25 cellular contexts compared by ENCODE assay signal in genomic region chr10:129848571-129849451, GRCh38.
"Had no signal": no experiment of that assay in that cellular context is flagged by ENCODE, and none has a peak within 500 bp of the region (broad histone marks: within the 10 kb centered on the region; RNA-seq: fewer than 3 reads in every experiment).

No MANE protein-coding gene starts in this region.

- H3K4me3 Mint-ChIP-seq: activated CD8-positive, alpha-beta T cell treated with anti-CD3 and anti-CD28 coated beads for 36 hours; activated naive CD8-positive, alpha-beta T cell treated with anti-CD3 and anti-CD28 coated beads, Interleukin-2, amount 10 ng/mL, durations not matched to agents 7 days and 5 days; effector memory CD8-positive, alpha-beta T cell; memory B cell; naive thymus-derived CD4-positive, alpha-beta T cell; neural progenitor cell; stimulated activated effector memory CD8-positive, alpha-beta T cell treated with anti-CD3 and anti-CD28 coated beads, Interleukin-12 subunit alpha, Interleukin-12 subunit beta, amount 100 ng/mL, for 72 hours had no signal

- H3K4me1 Mint-ChIP-seq: activated naive CD8-positive, alpha-beta T cell treated with anti-CD3 and anti-CD28 coated beads, Interleukin-2, amount 10 ng/mL, durations not matched to agents 7 days and 5 days; memory B cell; naive thymus-derived CD4-positive, alpha-beta T cell; stimulated activated effector memory CD8-positive, alpha-beta T cell treated with anti-CD3 and anti-CD28 coated beads, Interleukin-12 subunit alpha, Interleukin-12 subunit beta, amount 100 ng/mL, for 72 hours had no signal

- H3K4me2 ChIP-seq: neural progenitor cell, smooth muscle cell had no signal

- H3K27ac ChIP-seq: gastroesophageal sphincter, heart right ventricle, neural progenitor cell, ovary, psoas muscle, thoracic aorta, upper lobe of left lung had no signal

- H3K4me1 ChIP-seq: psoas muscle had no signal

- H3K9me3 ChIP-seq: gastroesophageal sphincter, heart right ventricle, ovary, psoas muscle, stomach, thoracic aorta, upper lobe of left lung had no signal

- H3K9ac ChIP-seq: neural progenitor cell had no signal

- H3K27me3 ChIP-seq: heart right ventricle, neural progenitor cell, ovary, upper lobe of left lung had no signal

- ATAC-seq: activated CD8-positive, alpha-beta T cell treated with anti-CD3 and anti-CD28 coated beads for 36 hours; effector memory CD8-positive, alpha-beta T cell; gastroesophageal sphincter; heart right ventricle; naive thymus-derived CD4-positive, alpha-beta T cell; psoas muscle; right cardiac atrium; stimulated activated effector memory CD8-positive, alpha-beta T cell treated with anti-CD3 and anti-CD28 coated beads, Interleukin-12 subunit alpha, Interleukin-12 subunit beta, amount 100 ng/mL, for 72 hours had no signal

- H2AFZ ChIP-seq: neural progenitor cell had no signal

- DNase-seq: activated CD4-positive, alpha-beta T cell treated with anti-CD3 and anti-CD28 coated beads for 48 hours; activated CD4-positive, CD25-positive, alpha-beta regulatory T cell; activated CD8-positive, alpha-beta T cell treated with anti-CD3 and anti-CD28 coated beads for 36 hours; activated naive CD4-positive, alpha-beta T cell treated with Interleukin-2 at 50 U/mL for 16 hours; activated naive CD8-positive, alpha-beta T cell treated with anti-CD3 and anti-CD28 coated beads, Interleukin-2, amount 10 ng/mL, durations not matched to agents 7 days and 5 days; activated T-cell treated with anti-CD3 and anti-CD28 coated beads, Interleukin-2, amount 50 U/mL, for 1 hour; amygdala; effector memory CD8-positive, alpha-beta T cell; heart right ventricle; naive thymus-derived CD4-positive, alpha-beta T cell; ovary; psoas muscle; right cardiac atrium; stimulated activated CD4-positive, alpha-beta T cell treated with anti-CD3 and anti-CD28 coated beads, Interleukin-4, amount 100 ng/mL, for 24 hours; stomach; T-helper 1 cell; T1000; upper lobe of left lung had no signal

- H3K27ac Mint-ChIP-seq: activated CD8-positive, alpha-beta T cell treated with anti-CD3 and anti-CD28 coated beads for 36 hours; activated naive CD8-positive, alpha-beta T cell treated with anti-CD3 and anti-CD28 coated beads, Interleukin-2, amount 10 ng/mL, durations not matched to agents 7 days and 5 days; activated T-helper 2 cell treated with anti-CD3 and anti-CD28 coated beads, Interferon-gamma antibody, Interleukin-2, Interleukin-4, amounts not matched to agents 10 μg/mL and 5 μg/mL and 100 μg/mL, durations not matched to agents 14 hours and 24 hours and 36 hours; effector memory CD8-positive, alpha-beta T cell; memory B cell; naive thymus-derived CD4-positive, alpha-beta T cell; neural progenitor cell; stimulated activated effector memory CD8-positive, alpha-beta T cell treated with anti-CD3 and anti-CD28 coated beads, Interleukin-12 subunit alpha, Interleukin-12 subunit beta, amount 100 ng/mL, for 72 hours had no signal

- H3K9me3 Mint-ChIP-seq: activated CD8-positive, alpha-beta T cell treated with anti-CD3 and anti-CD28 coated beads for 36 hours; activated naive CD8-positive, alpha-beta T cell treated with anti-CD3 and anti-CD28 coated beads, Interleukin-2, amount 10 ng/mL, durations not matched to agents 7 days and 5 days; activated T-helper 2 cell treated with anti-CD3 and anti-CD28 coated beads, Interferon-gamma antibody, Interleukin-2, Interleukin-4, amounts not matched to agents 10 μg/mL and 5 μg/mL and 100 μg/mL, durations not matched to agents 14 hours and 24 hours and 36 hours; effector memory CD8-positive, alpha-beta T cell; memory B cell; naive thymus-derived CD4-positive, alpha-beta T cell; neural progenitor cell; stimulated activated effector memory CD8-positive, alpha-beta T cell treated with anti-CD3 and anti-CD28 coated beads, Interleukin-12 subunit alpha, Interleukin-12 subunit beta, amount 100 ng/mL, for 72 hours had no signal

- H3K36me3 ChIP-seq: gastroesophageal sphincter, neural progenitor cell, ovary, stomach, thoracic aorta, upper lobe of left lung had no signal

- H3K36me3 Mint-ChIP-seq: activated naive CD8-positive, alpha-beta T cell treated with anti-CD3 and anti-CD28 coated beads, Interleukin-2, amount 10 ng/mL, durations not matched to agents 7 days and 5 days; memory B cell; naive thymus-derived CD4-positive, alpha-beta T cell; neural progenitor cell; stimulated activated effector memory CD8-positive, alpha-beta T cell treated with anti-CD3 and anti-CD28 coated beads, Interleukin-12 subunit alpha, Interleukin-12 subunit beta, amount 100 ng/mL, for 72 hours had no signal

- H3K27me3 Mint-ChIP-seq: activated CD8-positive, alpha-beta T cell treated with anti-CD3 and anti-CD28 coated beads for 36 hours; activated naive CD8-positive, alpha-beta T cell treated with anti-CD3 and anti-CD28 coated beads, Interleukin-2, amount 10 ng/mL, durations not matched to agents 7 days and 5 days had no signal

- H3K4me3 ChIP-seq: gastroesophageal sphincter, heart right ventricle, neural progenitor cell, ovary, psoas muscle, smooth muscle cell, thoracic aorta, upper lobe of left lung had no signal
